ENCODE assay signal across 9 cellular contexts in genomic region chr11:3946445-3947017, GRCh38.
DNase-seq lines count a peak whose midpoint lies in the region; ATAC-seq and TF ChIP-seq lines count a peak whose summit lies in the region.
"Had no signal": no experiment of that assay in that cellular context is flagged by ENCODE, and none has a peak within 500 bp of the region (broad histone marks: within the 10 kb centered on the region; RNA-seq: fewer than 3 reads in every experiment).

No MANE protein-coding gene starts in this region.

- CTCF ChIA-PET in SK-N-SH (lab: Yijun Ruan, JAX): no interaction called here
- CTCF ChIA-PET in activated CD8-positive, alpha-beta T cell treated with anti-CD3 and anti-CD28 coated beads, Interleukin-2, amount 10 ng/mL, durations not matched to agents 7 days and 5 days (lab: Charles Lee): interaction anchor here (1.0 to 4.4 kb wide), 7 partner anchors 21 to 126 kb away, joined by 3 to 42 read pairs (median 8); partner anchors contain the start of gene STIM1

- no peak for TF ChIP-seq EP300 in SK-N-SH (IDR thresholded peaks at IDR 0.05; ENCODE audit: borderline replicate concordance in 1 of 2, low read depth in 1 of 2, low read length in 1 of 2)

- H3F3A ChIP-seq in SK-N-SH (replicated peaks; ENCODE audit: insufficient read depth): no peaks in the 10 kb centered on the region

- H3K4me3 Mint-ChIP-seq in activated CD8-positive, alpha-beta T cell treated with anti-CD3 and anti-CD28 coated beads, Interleukin-2, amount 10 ng/mL, durations not matched to agents 7 days and 5 days: peak overlapping the region; percentile 69

- H3K79me2 ChIP-seq in SK-N-SH (ENCODE audit: insufficient read depth): no peaks in the 10 kb centered on the region

- H3K4me1 Mint-ChIP-seq in activated CD8-positive, alpha-beta T cell treated with anti-CD3 and anti-CD28 coated beads, Interleukin-2, amount 10 ng/mL, durations not matched to agents 7 days and 5 days (ENCODE audit: low read depth): peaks cover 94% of the 10 kb centered on the region

- TF ChIP-seq RAD21 in SK-N-SH (IDR thresholded peaks at IDR 0.05; ENCODE audit: low read length): no peak

- H3K36me3 ChIP-seq in SK-N-SH (replicated peaks in 1 of 2; ENCODE audit: control insufficient read depth in 1 of 2, insufficient read depth in 2 of 2, low read length in 1 of 2) (no peaks in the 10 kb centered on the region), subcutaneous abdominal adipose tissue (ENCODE audit: control insufficient read depth in 5 of 5, insufficient read depth in 5 of 5, low read length in 5 of 5) (no peaks in the 10 kb centered on the region)

- H4K20me1 ChIP-seq in SK-N-SH (ENCODE audit: insufficient read depth): no peaks in the 10 kb centered on the region

- peak; percentile 21; the same call in 2 of the 3 replicates for ATAC-seq in SK-N-SH treated with all-trans-retinoic acid at 6 μM for 48 hours
- peak; percentile 21 for ATAC-seq in activated CD8-positive, alpha-beta T cell treated with anti-CD3 and anti-CD28 coated beads, Interleukin-2, amount 10 ng/mL, durations not matched to agents 7 days and 5 days
- ATAC-seq in right cardiac atrium: peak; percentile 10 to 32
- ATAC-seq in GM21723 (IDR thresholded peaks at IDR 0.05; ENCODE audit: unreplicated experiment): no peak
- ATAC-seq: A549 had no signal

- H3K36me3 Mint-ChIP-seq in activated CD8-positive, alpha-beta T cell treated with anti-CD3 and anti-CD28 coated beads, Interleukin-2, amount 10 ng/mL, durations not matched to agents 7 days and 5 days (ENCODE audit: low read depth): peaks cover 55% of the 10 kb centered on the region

- H3K27ac ChIP-seq in SK-N-SH (ENCODE audit: low read depth in 2 of 2, low read length in 1 of 2) (peak overlapping the region in 1 of 2 experiments; percentile 64; a peak in 1 of 4 replicates), right cardiac atrium (ENCODE audit: low read length) (peak overlapping the region; percentile 43), subcutaneous abdominal adipose tissue (ENCODE audit: low read depth, low read length) (peak overlapping the region; percentile 71)
- H3K27ac ChIP-seq: A549 had no signal

- WGBS in SK-N-SH (ENCODE audit: low lambda C conversion rate): 98% methylated on average over 2 of the region's 2 CpGs
- 23% methylated on average over 2 of the region's 2 CpGs for WGBS in right cardiac atrium

- H3K4me1 ChIP-seq in SK-N-SH (ENCODE audit: control insufficient read depth in 1 of 2, insufficient read depth in 2 of 2, low read depth in 1 of 2, low read length in 1 of 2) (peaks cover 3 to 9% of the 10 kb centered on the region in 2 experiments; a peak in 2 of 4 replicates), right cardiac atrium (ENCODE audit: control insufficient read depth, insufficient read depth, low read length) (peaks cover 14% of the 10 kb centered on the region), subcutaneous abdominal adipose tissue (ENCODE audit: control insufficient read depth in 5 of 5, insufficient read depth in 5 of 5, low read length in 5 of 5) (peaks cover 14 to 67% (median 57%) of the 10 kb centered on the region in 5 donors)

- H3K9me3 ChIP-seq in SK-N-SH (no peaks in the 10 kb centered on the region), right cardiac atrium (ENCODE audit: control insufficient read depth, low read length) (no peaks in the 10 kb centered on the region), subcutaneous abdominal adipose tissue (ENCODE audit: control insufficient read depth in 5 of 5, low read length in 5 of 5) (no peaks in the 10 kb centered on the region)
- H3K9me3 ChIP-seq: A549 had no signal

- H3K9ac ChIP-seq in SK-N-SH (no peak overlapping the region), subcutaneous abdominal adipose tissue (ENCODE audit: low read length in 5 of 5) (peak overlapping the region in 2 of 5 donors; percentile 19 to 26)

- peak overlapping the region; percentile 96 for H3K27ac Mint-ChIP-seq in activated CD8-positive, alpha-beta T cell treated with anti-CD3 and anti-CD28 coated beads, Interleukin-2, amount 10 ng/mL, durations not matched to agents 7 days and 5 days

- H2AFZ ChIP-seq in SK-N-SH (ENCODE audit: low read depth): no peak overlapping the region

- H3K9me2 ChIP-seq in SK-N-SH: no peaks in the 10 kb centered on the region

- H3K27me3 ChIP-seq in SK-N-SH (ENCODE audit: insufficient read depth) (no peaks in the 10 kb centered on the region), right cardiac atrium (ENCODE audit: control insufficient read depth, insufficient read depth) (no peaks in the 10 kb centered on the region), subcutaneous abdominal adipose tissue (ENCODE audit: control insufficient read depth in 5 of 5, insufficient read depth in 4 of 5, low read length in 5 of 5) (no peaks in the 10 kb centered on the region)

- H3K4me2 ChIP-seq in SK-N-SH: no peak overlapping the region
- H3K4me2 ChIP-seq: A549 had no signal

- no peak for TF ChIP-seq CTCF in SK-N-SH (IDR thresholded peaks at IDR 0.05)

- DNase-seq in SK-N-SH (no peak), right cardiac atrium (no peak), NCI-H524 treated with DMSO at 0.1 percent for 48 hours (lab: John Stamatoyannopoulos, UW) (no peak), NK-92 (lab: John Stamatoyannopoulos, UW; ENCODE audit: unreplicated experiment) (no peak)
- DNase-seq in activated CD8-positive, alpha-beta T cell treated with anti-CD3 and anti-CD28 coated beads, Interleukin-2, amount 10 ng/mL, durations not matched to agents 7 days and 5 days: no peak

- POLR2A ChIA-PET in SK-N-SH (lab: Yijun Ruan, JAX): no interaction called here
- POLR2A ChIA-PET in activated CD8-positive, alpha-beta T cell treated with anti-CD3 and anti-CD28 coated beads, Interleukin-2, amount 10 ng/mL, durations not matched to agents 7 days and 5 days (lab: Charles Lee): interaction anchor here (0.9 to 2.1 kb wide), 6 partner anchors 21 to 106 kb away, joined by 3 to 14 read pairs (median 4); partner anchors contain the start of genes RHOG and STIM1

- intact Hi-C loops in right cardiac atrium (cut with DNase I): loop anchor here in 2 of 4 donors (10.0 kb wide), 2 partner anchors 92 to 128 kb away; partner anchors contain the start of gene STIM1 (in 1 of the 2)

- H3K9me3 Mint-ChIP-seq in activated CD8-positive, alpha-beta T cell treated with anti-CD3 and anti-CD28 coated beads, Interleukin-2, amount 10 ng/mL, durations not matched to agents 7 days and 5 days (ENCODE audit: insufficient read depth): no peaks in the 10 kb centered on the region

- no peak overlapping the region for H3K4me3 ChIP-seq in SK-N-SH (ENCODE audit: low read depth in 2 of 2, low read length in 1 of 2)
- H3K4me3 ChIP-seq in right cardiac atrium (ENCODE audit: low read length): no peak overlapping the region
- no peak overlapping the region for H3K4me3 ChIP-seq in subcutaneous abdominal adipose tissue (ENCODE audit: low read depth in 1 of 5, low read length in 5 of 5)
- H3K4me3 ChIP-seq: A549 had no signal

- H3K27me3 Mint-ChIP-seq in activated CD8-positive, alpha-beta T cell treated with anti-CD3 and anti-CD28 coated beads, Interleukin-2, amount 10 ng/mL, durations not matched to agents 7 days and 5 days (ENCODE audit: low read depth): no peaks in the 10 kb centered on the region

TF ChIP-seq in SK-N-SH treated with all-trans-retinoic acid at 6 μM for 48 hours, 23 proteins besides CTCF, POLR2A, EP300 and RAD21 (continues in another document):
- TF ChIP-seq POU6F1 (CRISPR knock-in tag; IDR thresholded peaks at IDR 0.05; ENCODE audit: borderline replicate concordance, low read depth): no peak

TF ChIP-seq in SK-N-SH, 30 proteins besides CTCF, POLR2A, EP300 and RAD21 (continues in another document):
- TF ChIP-seq YY1 (IDR thresholded peaks at IDR 0.05; ENCODE audit: low read depth) (no peak), GATA2 (CRISPR knock-in tag; IDR thresholded peaks at IDR 0.05) (no peak), IRF3 (IDR thresholded peaks at IDR 0.05; ENCODE audit: low read depth, low read length) (no peak), USF2 (IDR thresholded peaks at IDR 0.05; ENCODE audit: borderline replicate concordance, low read depth, low read length) (no peak), ZBTB33 (IDR thresholded peaks at IDR 0.05; ENCODE audit: borderline replicate concordance, low read depth) (no peak), MEF2A (IDR thresholded peaks at IDR 0.05; ENCODE audit: borderline replicate concordance, low read depth) (no peak), TEAD4 (IDR thresholded peaks at IDR 0.05; ENCODE audit: borderline replicate concordance, insufficient read depth) (no peak), CHD2 (IDR thresholded peaks at IDR 0.05; ENCODE audit: low read length, partially characterized antibody) (no peak), NRF1 (IDR thresholded peaks at IDR 0.05; ENCODE audit: low read depth, low read length) (no peak)
